In genomic region chr12:49233842-49234526, GRCh38 we compare ENCODE assay signal across 7 cellular contexts. TPM values are rescaled to one million over a fixed set of nuclear protein-coding genes. Genes with fewer than 3 reads are reported as not detected.
DNase-seq lines count a peak whose midpoint lies in the region; ATAC-seq, FAIRE-seq and TF ChIP-seq lines count a peak whose summit lies in the region.

No MANE protein-coding gene starts in this region.

- TF ChIP-seq CTCF in HCT116 (IDR thresholded peaks at IDR 0.05 in 2 of 3, conservative IDR thresholded peaks at IDR 0.05 in 1 of 3; ENCODE audit: borderline replicate concordance in 1 of 3, insufficient read depth in 1 of 3, low read depth in 2 of 3, low read length in 2 of 3), result no peak

- TF ChIP-seq POLR2A in HCT116 (IDR thresholded peaks at IDR 0.05; ENCODE audit: borderline replicate concordance, extremely low read depth, insufficient read depth, insufficient read length), result no peak

- intact Hi-C loops in HCT116 (cut with micrococcal nuclease), result loop anchor here (10.0 kb wide), 1 partner anchor 99 kb away; the partner anchor contains the start of gene TUBA1B

- CTCF ChIA-PET in HCT116 (lab: Charles Lee), result interaction anchor here (1.1 to 2.7 kb wide), 2 partner anchors 113 to 146 kb away, joined by 3 to 15 read pairs; no protein-coding TSS in a partner anchor

- DNase-seq in HCT116 (ENCODE audit: low read depth, low spot score) (no peak), NCI-H748 (lab: John Stamatoyannopoulos, UW; ENCODE audit: unreplicated experiment) (peak; percentile 99), adipocyte (ENCODE audit: low read depth) (no peak), HTR-8/SVneo (ENCODE audit: insufficient read length, low spot score) (no peak)

- H3K9me2 ChIP-seq in HCT116 (ENCODE audit: insufficient read depth), result no peaks in the 10 kb centered on the region

- H3K36me3 ChIP-seq in HCT116 (ENCODE audit: control insufficient read depth in 1 of 2, insufficient read depth in 2 of 2, low read length in 2 of 2), result no peaks in the 10 kb centered on the region
- H3K36me3 ChIP-seq in adipocyte (ENCODE audit: control insufficient read depth, insufficient read depth, low read length, severe bottlenecking), result no peaks in the 10 kb centered on the region
- no peaks in the 10 kb centered on the region for H3K36me3 ChIP-seq in iPS-20b (ENCODE audit: insufficient read depth, low read depth, low read length)
- H3K36me3 ChIP-seq in skeletal muscle tissue (ENCODE audit: control insufficient read depth in 3 of 3, insufficient read depth in 3 of 3, low read length in 3 of 3), result no peaks in the 10 kb centered on the region

- H3K4me3 ChIP-seq in HCT116 (replicated peaks in 1 of 2; ENCODE audit: low read depth in 1 of 2, low read length in 2 of 2) (peak overlapping the region in 1 of 2 experiments; percentile 59; a peak in 2 of 4 replicates), adipocyte (ENCODE audit: low read length) (peak overlapping the region; percentile 81), iPS-20b (ENCODE audit: low read length) (peak overlapping the region; percentile 84; the same call in 1 of the 2 replicates), skeletal muscle tissue (ENCODE audit: low read length in 3 of 3) (peak overlapping the region in 2 of 3 donors; percentile 60 to 68)

- peak overlapping the region; percentile 82 for H3K4me2 ChIP-seq in HCT116 (ENCODE audit: low read length)

- TSS peak; percentile 67 for BruUV-seq in HCT116 (replicated peaks; lab: Mats Ljungman, UMichigan)

- H3K4me1 ChIP-seq in HCT116 (ENCODE audit: control insufficient read depth in 1 of 2, insufficient read depth in 2 of 2, low read length in 2 of 2), result peaks cover 4 to 17% of the 10 kb centered on the region in 2 experiments; a peak in 3 of 4 replicates
- peaks cover 16% of the 10 kb centered on the region for H3K4me1 ChIP-seq in adipocyte (ENCODE audit: control insufficient read depth, insufficient read depth, low read length)
- peaks cover 12% of the 10 kb centered on the region; the same call in 1 of the 2 replicates for H3K4me1 ChIP-seq in iPS-20b (ENCODE audit: insufficient read depth, low read length)
- peaks cover 14 to 29% (median 18%) of the 10 kb centered on the region in 3 donors for H3K4me1 ChIP-seq in skeletal muscle tissue (ENCODE audit: control insufficient read depth in 3 of 3, insufficient read depth in 3 of 3, low read length in 3 of 3)

- H3K27ac ChIP-seq in HCT116 (ENCODE audit: low read depth, low read length) (peak overlapping the region; percentile 74), iPS-20b (ENCODE audit: low read length) (no peak overlapping the region), skeletal muscle tissue (ENCODE audit: low read depth, low read length) (peak overlapping the region; percentile 85)

- no peaks in the 10 kb centered on the region for H3K27me3 ChIP-seq in HCT116 (ENCODE audit: insufficient read depth, low read length)
- H3K27me3 ChIP-seq in adipocyte (replicated peaks; ENCODE audit: control insufficient read depth, insufficient read depth, low read length), result no peaks in the 10 kb centered on the region
- H3K27me3 ChIP-seq in iPS-20b (ENCODE audit: insufficient read depth, low read length), result peaks cover 18% of the 10 kb centered on the region; the same call in 1 of the 2 replicates
- H3K27me3 ChIP-seq in skeletal muscle tissue (ENCODE audit: control insufficient read depth in 3 of 3, insufficient read depth in 3 of 3, low read length in 3 of 3), result no peaks in the 10 kb centered on the region

- H4K20me1 ChIP-seq in HCT116 (ENCODE audit: insufficient read depth), result no peaks in the 10 kb centered on the region

- no peaks in the 10 kb centered on the region for H3K79me2 ChIP-seq in HCT116 (ENCODE audit: insufficient read depth, low read length)

- peak overlapping the region; percentile 60 for H3K9ac ChIP-seq in HCT116 (ENCODE audit: low read length)
- H3K9ac ChIP-seq in adipocyte (ENCODE audit: low read length), result peak overlapping the region; percentile 94
- H3K9ac ChIP-seq in iPS-20b (ENCODE audit: low read depth, low read length), result peak overlapping the region; percentile 84; the same call in 1 of the 2 replicates
- peak overlapping the region; percentile 54 to 84 (median 68) for H3K9ac ChIP-seq in skeletal muscle tissue (ENCODE audit: low read depth in 1 of 3, low read length in 3 of 3)

- RAD21 ChIA-PET in HCT116 (lab: Charles Lee; ENCODE audit: low non-redundant PET in 1 of 2, low total read pairs in 2 of 2, uncharacterized antibody in 2 of 2, unreplicated experiment in 2 of 2), result no interaction called here

- POLR2A ChIA-PET in HCT116 (lab: Charles Lee), result interaction anchor here (1.0 kb wide), 1 partner anchor 103 kb away, joined by 4 read pairs; the partner anchor contains the start of gene TUBA1B

- no peak for TF ChIP-seq RAD21 in HCT116 (IDR thresholded peaks at IDR 0.05; ENCODE audit: low read depth)

- ATAC-seq in HCT116 (no peak), GM19463 (IDR thresholded peaks at IDR 0.05; ENCODE audit: unreplicated experiment) (no peak)

- no peak for FAIRE-seq in HTR-8/SVneo (lab: Jason Lieb, UNC)

- H2AFZ ChIP-seq in HCT116 (ENCODE audit: low read depth, low read length, poor library complexity, severe bottlenecking), result peak overlapping the region; percentile 100

- H3K9me3 ChIP-seq in HCT116 (ENCODE audit: control insufficient read depth in 1 of 2, insufficient read depth in 1 of 2, low read depth in 1 of 2, low read length in 2 of 2), result no peaks in the 10 kb centered on the region
- H3K9me3 ChIP-seq in adipocyte (ENCODE audit: control insufficient read depth, low read length), result no peaks in the 10 kb centered on the region
- H3K9me3 ChIP-seq in iPS-20b (ENCODE audit: insufficient read depth, low read depth, low read length), result no peaks in the 10 kb centered on the region
- H3K9me3 ChIP-seq in skeletal muscle tissue (ENCODE audit: control insufficient read depth in 3 of 3, low read length in 3 of 3), result no peaks in the 10 kb centered on the region

TF ChIP-seq in HCT116, 20 proteins besides CTCF, POLR2A, EP300 and RAD21:
- TF ChIP-seq ATF3 (IDR thresholded peaks at IDR 0.05) (no peak), ZNF274 (IDR thresholded peaks at IDR 0.05; ENCODE audit: low read depth, low read length) (no peak), TCF7L2 (IDR thresholded peaks at IDR 0.05; ENCODE audit: borderline replicate concordance, extremely low read depth, insufficient read depth, insufficient read length) (no peak), CEBPB (IDR thresholded peaks at IDR 0.05; ENCODE audit: low read depth) (no peak), EZH2phosphoT487 (IDR thresholded peaks at IDR 0.05; ENCODE audit: borderline replicate concordance) (no peak), CBX3 (IDR thresholded peaks at IDR 0.05; ENCODE audit: low read depth) (no peak), SP1 (IDR thresholded peaks at IDR 0.05; ENCODE audit: low read depth) (no peak), ZFX (IDR thresholded peaks at IDR 0.05) (no peak), ZBTB33 (IDR thresholded peaks at IDR 0.05; ENCODE audit: extremely low read depth, insufficient replicate concordance, low read length) (no peak), JUND (IDR thresholded peaks at IDR 0.05) (no peak), ELF1 (IDR thresholded peaks at IDR 0.05; ENCODE audit: borderline replicate concordance, low read depth) (no peak), YY1 (IDR thresholded peaks at IDR 0.05; ENCODE audit: extremely low read depth, insufficient replicate concordance, low read depth, low read length) (no peak)
TF ChIP-seq in HCT116: peak in this region for 0.

RNA-seq across cellular contexts. Expression of gene TUBA1C, which starts 30.9 kb away (rescaled TPM):
- total RNA-seq in HCT116 (2021; ENCODE audit: unreplicated experiment) (571 TPM), skeletal muscle tissue (34.4 TPM)
- 1,132 and 1,135 TPM in 2 replicates for polyA plus RNA-seq in HCT116 (2012)

RNA-seq across cellular contexts. Expression of gene TUBA1A, which starts 45.1 kb away (rescaled TPM):
- total RNA-seq in HCT116 (2021; ENCODE audit: unreplicated experiment) (24.1 TPM), skeletal muscle tissue (942 TPM)
- polyA plus RNA-seq in HCT116 (2012), result 39.3 and 46.7 TPM in 2 replicates

Comparison
In these comparisons a context has a peak if more than half of its experiments do, and no peak if none do; other contexts are left out.
1. RNA of gene TUBA1C, which starts 30.9 kb away (total RNA-seq): 571 TPM in HCT116 (single experiment); 34.4 TPM in skeletal muscle tissue (single experiment); every median in the first group is over 10 times any median in the second.
2. RNA of gene TUBA1A, which starts 45.1 kb away (total RNA-seq): 942 TPM in skeletal muscle tissue (single experiment); 24.1 TPM in HCT116 (single experiment); every median in the first group is over 10 times any median in the second.
3. Peak in every context shown above with its lines, with median percentiles within 50 percentile points of each other: H3K9ac ChIP-seq.